10 cellular contexts compared by ENCODE assay signal in the genomic region with DNA sequence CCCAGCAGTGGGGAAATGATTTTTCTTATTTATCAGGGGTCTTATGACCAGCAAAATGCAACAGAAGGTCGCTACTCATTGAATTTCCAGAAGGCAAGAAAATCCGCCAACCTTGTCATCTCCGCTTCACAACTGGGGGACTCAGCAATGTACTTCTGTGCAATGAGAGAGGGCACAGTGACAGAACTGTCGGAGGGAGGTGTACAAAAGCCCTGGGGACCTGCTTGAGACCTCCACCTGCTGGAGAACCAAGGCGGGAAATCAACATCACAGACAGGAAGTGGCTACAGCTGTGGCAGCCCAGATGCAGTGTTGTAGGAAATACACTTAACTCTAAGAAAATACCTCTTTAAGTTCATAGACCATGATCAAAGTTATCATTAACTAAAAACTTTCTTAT.
A peak's percentile ranks its signal among the peaks of the same experiment; 100 is the strongest.
DNase-seq lines count a peak whose midpoint lies in the region; ATAC-seq and TF ChIP-seq lines count a peak whose summit lies in the region.
"Had no signal": no experiment of that assay in that cellular context is flagged by ENCODE, and none has a peak within 500 bp of the region (broad histone marks: within the 10 kb centered on the region; RNA-seq: fewer than 3 reads in every experiment).

No MANE protein-coding gene starts in this region.

- no peak for TF ChIP-seq POLR2A in gastroesophageal sphincter (IDR thresholded peaks at IDR 0.05)

- H3K4me3 ChIP-seq in gastroesophageal sphincter: no peak overlapping the region
- H3K4me3 ChIP-seq: K562, thoracic aorta had no signal

- peaks cover 37% of the 10 kb centered on the region for H3K4me1 Mint-ChIP-seq in activated T-cell treated with anti-CD3 and anti-CD28 coated beads, Interleukin-2, amount 50 U/mL, for 72 hours (ENCODE audit: low read depth)

- no peak overlapping the region for H3K27ac ChIP-seq in gastroesophageal sphincter
- H3K27ac ChIP-seq: thoracic aorta had no signal

- no peak for TF ChIP-seq EP300 in gastroesophageal sphincter (IDR thresholded peaks at IDR 0.05)

- H3K9me3 Mint-ChIP-seq in activated T-cell treated with anti-CD3 and anti-CD28 coated beads, Interleukin-2, amount 50 U/mL, for 72 hours: peaks cover 0 to 2% of the 10 kb centered on the region in 2 donors

- H3K9me3 ChIP-seq in gastroesophageal sphincter: no peaks in the 10 kb centered on the region
- H3K9me3 ChIP-seq: thoracic aorta had no signal

- H3K4me1 ChIP-seq in gastroesophageal sphincter: no peaks in the 10 kb centered on the region

- ATAC-seq in GM19328 (IDR thresholded peaks at IDR 0.05; ENCODE audit: unreplicated experiment): peak; percentile 67
- ATAC-seq in HG03521 (IDR thresholded peaks at IDR 0.05; ENCODE audit: unreplicated experiment): peak; percentile 64
- ATAC-seq in activated T-cell treated with anti-CD3 and anti-CD28 coated beads, Interleukin-2, amount 50 U/mL, for 72 hours (replicated peaks in 1 of 2): peak; percentile 83 to 84
- ATAC-seq in gastroesophageal sphincter: no peak
- ATAC-seq: K562 had no signal

- peaks cover 0 to 7% of the 10 kb centered on the region in 2 donors for H3K36me3 Mint-ChIP-seq in activated T-cell treated with anti-CD3 and anti-CD28 coated beads, Interleukin-2, amount 50 U/mL, for 72 hours (ENCODE audit: insufficient read depth in 2 of 2)

- 55 to 58% methylated on average over 5 of the region's 5 CpGs for WGBS in gastroesophageal sphincter (ENCODE audit: low coverage in 1 of 2), 2 donors

- H3K36me3 ChIP-seq in gastroesophageal sphincter: no peaks in the 10 kb centered on the region
- H3K36me3 ChIP-seq: thoracic aorta had no signal

- peak overlapping the region; percentile 97 for H3K27ac Mint-ChIP-seq in activated T-cell treated with anti-CD3 and anti-CD28 coated beads, Interleukin-2, amount 50 U/mL, for 72 hours

- peaks cover 7% of the 10 kb centered on the region for H3K27me3 ChIP-seq in gastroesophageal sphincter

- H3K27me3 Mint-ChIP-seq in activated T-cell treated with anti-CD3 and anti-CD28 coated beads, Interleukin-2, amount 50 U/mL, for 72 hours (ENCODE audit: low read depth): no peaks in the 10 kb centered on the region

- TF ChIP-seq CTCF in gastroesophageal sphincter (IDR thresholded peaks at IDR 0.05): no peak

- DNase-seq in activated T-cell treated with anti-CD3 and anti-CD28 coated beads, Interleukin-2, amount 50 U/mL, for 72 hours: peak; percentile 54 to 64
- peak; percentile 29 for DNase-seq in stimulated activated CD4-positive, alpha-beta T cell treated with anti-CD3 and anti-CD28 coated beads, Interleukin-4, amount 100 ng/mL, for 1 hour
- DNase-seq in occipital lobe (lab: John Stamatoyannopoulos, UW): no peak
- DNase-seq in cerebellar cortex (ENCODE audit: low spot score): no peak
- DNase-seq in NCI-H2171 (lab: John Stamatoyannopoulos, UW): no peak

- H3K4me3 Mint-ChIP-seq in activated T-cell treated with anti-CD3 and anti-CD28 coated beads, Interleukin-2, amount 50 U/mL, for 72 hours: peak overlapping the region; percentile 68 to 81

Comparison
In these comparisons a context has a peak if more than half of its experiments do, and no peak if none do; other contexts are left out.
1. DNase-seq: peak in activated T-cell treated with anti-CD3 and anti-CD28 coated beads, Interleukin-2, amount 50 U/mL, for 72 hours (2 of 2) and stimulated activated CD4-positive, alpha-beta T cell treated with anti-CD3 and anti-CD28 coated beads, Interleukin-4, amount 100 ng/mL, for 1 hour (single experiment); none in occipital lobe (single experiment), cerebellar cortex (single experiment) and NCI-H2171 (single experiment).